In the genomic region with DNA sequence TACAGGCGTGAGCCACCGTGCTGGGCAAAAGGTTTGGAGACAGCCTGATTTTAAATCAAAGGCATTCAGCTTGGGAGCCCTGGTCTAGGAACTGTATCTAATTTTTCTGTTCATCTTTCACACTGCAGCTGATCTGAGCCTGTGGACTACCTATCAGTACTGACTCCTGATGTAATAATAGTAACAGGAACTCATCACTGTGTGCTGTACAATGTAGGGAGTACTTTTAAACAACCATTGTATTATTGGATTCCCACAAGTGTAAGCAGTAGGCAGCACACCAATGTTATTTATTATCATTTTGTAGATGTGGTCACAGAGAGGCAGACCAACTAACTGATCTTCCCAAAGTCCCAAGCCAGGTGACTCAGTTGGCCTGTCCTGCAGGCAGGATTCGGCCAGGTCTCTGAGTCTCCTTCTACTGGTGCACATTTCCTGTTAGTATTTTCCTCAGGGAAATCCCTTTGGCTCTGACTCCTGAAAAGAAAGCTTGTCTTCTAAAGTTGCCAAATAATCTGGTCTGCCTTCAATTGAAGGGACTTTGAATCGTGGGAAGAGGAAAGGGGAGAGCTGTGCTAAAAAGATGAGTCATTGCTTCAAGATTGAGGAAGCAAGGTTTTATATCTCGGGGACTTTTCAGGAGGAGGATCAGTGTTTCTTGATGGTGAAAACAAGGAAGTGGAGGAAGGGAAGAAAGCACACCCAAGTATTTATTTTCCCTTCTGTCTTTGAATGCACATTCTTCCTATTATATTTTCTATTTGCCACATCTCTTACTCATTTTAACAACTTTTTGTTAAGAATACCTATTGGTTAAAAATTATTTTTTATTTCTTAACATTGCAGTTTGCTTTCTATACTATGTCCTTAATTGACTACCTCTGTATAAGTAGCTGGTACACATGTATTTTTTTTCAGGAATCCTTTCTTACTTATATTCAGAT, we compare ENCODE assay signal across 9 cellular contexts. TPM values are rescaled to one million over a fixed set of nuclear protein-coding genes. Genes with fewer than 3 reads are reported as not detected.
DNase-seq lines count a peak whose midpoint lies in the region; ATAC-seq and TF ChIP-seq lines count a peak whose summit lies in the region.
"Had no signal": no experiment of that assay in that cellular context is flagged by ENCODE, and none has a peak within 500 bp of the region (broad histone marks: within the 10 kb centered on the region; RNA-seq: fewer than 3 reads in every experiment).

No MANE protein-coding gene starts in this region.

- peaks cover 55% of the 10 kb centered on the region for H3K4me1 ChIP-seq in DOHH2 (ENCODE audit: control insufficient read depth, low read length)
- peaks cover 22% of the 10 kb centered on the region for H3K4me1 ChIP-seq in mucosa of descending colon (ENCODE audit: low read depth)

- DNase-seq in NOMO-1 (lab: John Stamatoyannopoulos, UW; ENCODE audit: unreplicated experiment in 2 of 2) (peak; percentile 68 to 93), mucosa of descending colon (peak in 1 of 3 donors; percentile 31), NCI-H82 (lab: John Stamatoyannopoulos, UW) (no peak), NCI-H2107 (lab: John Stamatoyannopoulos, UW) (no peak), NCI-H510A treated with DMSO at 0.1 percent for 48 hours (lab: John Stamatoyannopoulos, UW) (no peak)
- DNase-seq in central memory CD8-positive, alpha-beta T cell (ENCODE audit: low spot score in 2 of 2), result no peak

- no peaks in the 10 kb centered on the region for H3K79me2 ChIP-seq in DOHH2 (ENCODE audit: control insufficient read depth, low read length)

- H3K4me3 ChIP-seq in DOHH2 (ENCODE audit: low read length), result peak overlapping the region; percentile 58
- no peak overlapping the region for H3K4me3 ChIP-seq in mucosa of descending colon

- peaks cover 6% of the 10 kb centered on the region for H3F3A ChIP-seq in DOHH2 (ENCODE audit: control insufficient read depth, insufficient read depth)

- TF ChIP-seq CTCF in DOHH2 (IDR thresholded peaks at IDR 0.05; ENCODE audit: low read depth, low read length, poor library complexity, severe bottlenecking) (no peak), mucosa of descending colon (IDR thresholded peaks at IDR 0.05) (no peak)

- peaks cover 67% of the 10 kb centered on the region for H3K4me1 Mint-ChIP-seq in central memory CD8-positive, alpha-beta T cell
- H3K4me1 Mint-ChIP-seq: neural crest cell had no signal

- H3K4me3 Mint-ChIP-seq in central memory CD8-positive, alpha-beta T cell, result peak overlapping the region; percentile 51
- H3K4me3 Mint-ChIP-seq: neural crest cell had no signal

- no peak for ATAC-seq in central memory CD8-positive, alpha-beta T cell (replicated peaks; ENCODE audit: extremely low read depth, poor library complexity, severe bottlenecking)
- peak; percentile 87 for ATAC-seq in mucosa of descending colon
- no peak for ATAC-seq in GM21360 (IDR thresholded peaks at IDR 0.05; ENCODE audit: unreplicated experiment)

- peak overlapping the region; percentile 76 for H3K4me2 ChIP-seq in DOHH2 (ENCODE audit: low read length)

- no peaks in the 10 kb centered on the region for H3K9me2 ChIP-seq in DOHH2 (replicated peaks; ENCODE audit: control insufficient read depth, low read length)

- H3K9me3 ChIP-seq in DOHH2 (ENCODE audit: control insufficient read depth, insufficient read depth, low read length) (no peaks in the 10 kb centered on the region), mucosa of descending colon (no peaks in the 10 kb centered on the region)

- H4K20me1 ChIP-seq in DOHH2 (ENCODE audit: control insufficient read depth, insufficient read depth, low read depth, low read length), result no peaks in the 10 kb centered on the region

- H3K36me3 ChIP-seq in DOHH2 (ENCODE audit: control insufficient read depth, low read length) (no peaks in the 10 kb centered on the region), mucosa of descending colon (ENCODE audit: low read depth) (no peaks in the 10 kb centered on the region)

- H3K27ac Mint-ChIP-seq in central memory CD8-positive, alpha-beta T cell (ENCODE audit: low read depth), result peak overlapping the region; percentile 82

- peaks cover 1% of the 10 kb centered on the region for H3K36me3 Mint-ChIP-seq in central memory CD8-positive, alpha-beta T cell (ENCODE audit: insufficient read depth)

- H3K27me3 Mint-ChIP-seq in central memory CD8-positive, alpha-beta T cell, result no peaks in the 10 kb centered on the region

- intact Hi-C loops in mucosa of descending colon (cut with DNase I, micrococcal nuclease), result no loop called here

- no peaks in the 10 kb centered on the region for H3K27me3 ChIP-seq in DOHH2 (ENCODE audit: control insufficient read depth, low read length)

- peak overlapping the region; percentile 59 for H3K27ac ChIP-seq in DOHH2 (ENCODE audit: low read depth, low read length)

- peaks cover 8% of the 10 kb centered on the region for H3K9me3 Mint-ChIP-seq in central memory CD8-positive, alpha-beta T cell

RNA-seq across cellular contexts. Expression of a gene that starts 14.6 kb away (rescaled TPM):
- 100 to 1,000 TPM in 1 of 3 donors, 10 to 100 TPM in 2; 77.1 to 133 (median 97.6) TPM for total RNA-seq in mucosa of descending colon

Comparison
In these comparisons a context has a peak if more than half of its experiments do, and no peak if none do; other contexts are left out.
1. DNase-seq: peak in NOMO-1 (2 of 2); none in central memory CD8-positive, alpha-beta T cell (0 of 2), NCI-H82 (single experiment), NCI-H2107 (single experiment) and NCI-H510A treated with DMSO at 0.1 percent for 48 hours (single experiment).